10 cellular contexts compared by ENCODE assay signal in genomic region chr11:70281114-70281729, GRCh38. TPM values are rescaled to one million over a fixed set of nuclear protein-coding genes. Genes with fewer than 3 reads are reported as not detected.
A peak's percentile ranks its signal among the peaks of the same experiment; 100 is the strongest.
DNase-seq lines count a peak whose midpoint lies in the region; TF ChIP-seq lines count a peak whose summit lies in the region.
"Had no signal": no experiment of that assay in that cellular context is flagged by ENCODE, and none has a peak within 500 bp of the region (broad histone marks: within the 10 kb centered on the region; RNA-seq: fewer than 3 reads in every experiment).

No MANE protein-coding gene starts in this region.

- TF ChIP-seq CTCF in astrocyte of the cerebellum (IDR thresholded peaks at IDR 0.05; ENCODE audit: low read depth, low read length, missing control alignments) = no peak

- H3K4me3 ChIP-seq in astrocyte of the cerebellum (ENCODE audit: low read depth, low read length) = no peak overlapping the region

- intact Hi-C loops in posterior vena cava (cut with DNase I) = no loop called here

- in situ Hi-C loops in astrocyte of the cerebellum (cut with HindIII; ENCODE audit: low sequenced_read_pairs) = no loop called here

- peak; percentile 58 for DNase-seq in AG20443 (ENCODE audit: low spot score)
- DNase-seq in astrocyte of the cerebellum (ENCODE audit: low read depth) = peak; percentile 16
- DNase-seq in glomerular endothelial cell (ENCODE audit: extremely low read depth, low read depth, low spot score) = peak; percentile 12
- DNase-seq in posterior vena cava (ENCODE audit: low spot score) = peak; percentile 81
- DNase-seq in stimulated activated CD4-positive, alpha-beta T cell treated with anti-CD3 and anti-CD28 coated beads, Interleukin-2, amount 100 ng/mL, for 48 hours = no peak
- DNase-seq in Kasumi-1 (lab: John Stamatoyannopoulos, UW) = no peak
- DNase-seq in SW480 (ENCODE audit: low spot score) = no peak
- no peak for DNase-seq in activated CD4-positive, CD25-positive, alpha-beta regulatory T cell treated with anti-CD3 and anti-CD28 coated beads, Interleukin-2, amount 50 U/mL, for 72 hours
- DNase-seq: BE2C; stimulated activated CD4-positive, alpha-beta T cell treated with anti-CD3 and anti-CD28 coated beads, Interleukin-2, amount 100 ng/mL, for 24 hours had no signal

RNA-seq across cellular contexts. Expression of gene PPFIA1, which starts 10.7 kb away (rescaled TPM):
- 29.3 and 42.1 TPM in 2 replicates for total RNA-seq in glomerular endothelial cell
- total RNA-seq in posterior vena cava = 10 to 100 TPM; 53.7 to 55.3 TPM

Comparison
In these comparisons a context has a peak if more than half of its experiments do, and no peak if none do; other contexts are left out.
1. DNase-seq: peak in AG20443 (single experiment), astrocyte of the cerebellum (single experiment), glomerular endothelial cell (single experiment) and posterior vena cava (single experiment); none in stimulated activated CD4-positive, alpha-beta T cell treated with anti-CD3 and anti-CD28 coated beads, Interleukin-2, amount 100 ng/mL, for 48 hours (0 of 2), Kasumi-1 (0 of 2), SW480 (single experiment) and activated CD4-positive, CD25-positive, alpha-beta regulatory T cell treated with anti-CD3 and anti-CD28 coated beads, Interleukin-2, amount 50 U/mL, for 72 hours (single experiment).